8 cellular contexts compared by ENCODE assay signal in the genomic region with DNA sequence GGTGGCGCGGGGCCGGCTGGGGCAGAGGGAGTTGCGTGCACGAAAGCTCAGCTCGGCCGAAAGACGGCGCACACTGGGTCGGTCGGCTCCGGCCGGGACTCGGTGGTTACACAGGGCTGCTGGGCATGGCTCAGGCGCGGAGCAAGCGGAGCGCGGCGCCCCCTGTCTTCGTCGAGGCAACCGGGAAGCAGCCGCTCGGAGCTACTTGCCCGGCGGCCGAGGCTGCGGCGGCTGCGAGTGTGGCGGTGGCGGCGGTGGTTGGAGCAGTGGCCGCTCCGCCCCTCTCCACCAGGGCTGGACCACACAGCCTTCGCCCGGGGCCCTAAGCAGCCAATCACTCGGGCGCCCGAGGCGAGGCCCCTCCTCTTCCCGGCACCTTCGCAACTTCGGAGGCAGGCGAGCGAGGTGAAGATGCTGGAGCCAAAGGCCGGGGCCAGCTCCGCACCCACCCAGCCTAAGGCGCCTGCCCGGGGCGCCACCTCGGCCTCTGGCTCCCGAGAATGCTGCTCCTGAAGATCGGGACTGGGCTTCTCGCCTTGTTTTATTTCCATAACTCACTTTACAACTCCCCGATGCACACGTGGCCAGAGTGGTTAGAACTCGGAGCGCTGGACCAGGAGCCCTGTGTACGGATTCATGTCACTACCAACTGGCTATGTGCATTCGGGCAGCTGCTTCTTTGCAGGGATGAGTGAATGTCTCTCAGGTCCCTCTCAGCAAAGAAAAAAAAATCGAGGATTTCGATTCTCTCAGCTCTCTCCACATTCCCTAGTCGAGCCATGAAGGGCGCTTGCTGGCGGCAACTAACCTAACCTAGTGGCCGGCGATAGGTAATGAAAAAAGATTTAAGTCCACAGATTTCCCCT. TPM values are rescaled to one million over a fixed set of nuclear protein-coding genes. Genes with fewer than 3 reads are reported as not detected.
DNase-seq lines count a peak whose midpoint lies in the region; ATAC-seq and TF ChIP-seq lines count a peak whose summit lies in the region.

A gene (minus strand): TSS at position 241 of the 866 bp plus-strand sequence. CDS start 241 bp downstream, outside the sequence.

- no peak within 1 kb of the TSS for H3K27ac Mint-ChIP-seq in CD4-positive, CD25-positive, alpha-beta regulatory T cell

- 8% methylated on average over 17 of the region's 69 CpGs for WGBS in right lobe of liver (ENCODE audit: insufficient coverage, low coverage, low lambda C conversion rate, missing lambda C conversion rate)

- no peak for TF ChIP-seq POLR2A in right lobe of liver (IDR thresholded peaks at IDR 0.05)

- H3K27me3 Mint-ChIP-seq in CD4-positive, CD25-positive, alpha-beta regulatory T cell: peaks cover 57% of the 10 kb centered on the region

- no peaks in the 10 kb centered on the region for H3K9me3 ChIP-seq in CD4-positive, CD25-positive, alpha-beta regulatory T cell (ENCODE audit: control insufficient read depth in 2 of 2, low read length in 2 of 2)
- H3K9me3 ChIP-seq in right lobe of liver: no peaks in the 10 kb centered on the region

- ATAC-seq in CD4-positive, CD25-positive, alpha-beta regulatory T cell (ENCODE audit: low read depth in 2 of 2): peak; percentile 42 to 55
- peak; percentile 78 for ATAC-seq in HG03432 (IDR thresholded peaks at IDR 0.05; ENCODE audit: unreplicated experiment)
- peak; percentile 91 to 96 (median 94) for ATAC-seq in right lobe of liver

- H3K4me1 Mint-ChIP-seq in CD4-positive, CD25-positive, alpha-beta regulatory T cell: peaks cover 9 to 25% (median 15%) of the 10 kb centered on the region in 4 donors

- TF ChIP-seq CTCF in dorsolateral prefrontal cortex (IDR thresholded peaks at IDR 0.05 in 54 of 56, conservative IDR thresholded peaks at IDR 0.05 in 2 of 56; ENCODE audit: low read depth in 1 of 56, partially characterized antibody in 56 of 56) (peak; percentile 65 to 96 (median 86)), right lobe of liver (IDR thresholded peaks at IDR 0.05) (peak; percentile 55 to 69 (median 62))

- H3K27ac ChIP-seq in CD4-positive, CD25-positive, alpha-beta regulatory T cell (ENCODE audit: insufficient read depth, low read length, poor library complexity, severe bottlenecking): no peak within 1 kb of the TSS
- peak within 1 kb of the TSS in 26 of 59 donors; percentile 11 to 81 (median 48) for H3K27ac ChIP-seq in dorsolateral prefrontal cortex
- no peak within 1 kb of the TSS for H3K27ac ChIP-seq in right lobe of liver

- H3K4me1 ChIP-seq in CD4-positive, CD25-positive, alpha-beta regulatory T cell (ENCODE audit: control insufficient read depth, insufficient read depth, low read length, poor library complexity, severe bottlenecking): peaks cover 23% of the 10 kb centered on the region
- peaks cover 0 to 22% (median 4%) of the 10 kb centered on the region in 4 donors for H3K4me1 ChIP-seq in right lobe of liver

- H3K27me3 ChIP-seq in CD4-positive, CD25-positive, alpha-beta regulatory T cell (ENCODE audit: control insufficient read depth, insufficient read depth, low read length): peaks cover 22% of the 10 kb centered on the region
- H3K27me3 ChIP-seq in dorsolateral prefrontal cortex: no peaks in the 10 kb centered on the region
- H3K27me3 ChIP-seq in right lobe of liver: no peaks in the 10 kb centered on the region

- DNase-seq in CD4-positive, CD25-positive, alpha-beta regulatory T cell: peak; percentile 25 to 76 (median 34)
- DNase-seq in GM19240 (ENCODE audit: insufficient read length, low spot score) (peak; percentile 51), NCI-H510A treated with DMSO at 0.1 percent for 48 hours (lab: John Stamatoyannopoulos, UW) (peak; percentile 86), dorsolateral prefrontal cortex (peak; percentile 81 to 93 (median 88)), right lobe of liver (peak; percentile 81 to 87 (median 87))
- peak; percentile 74 for DNase-seq in activated CD4-positive, alpha-beta T cell treated with anti-CD3 and anti-CD28 coated beads for 48 hours
- peak; percentile 51 for DNase-seq in stimulated activated CD4-positive, alpha-beta T cell treated with anti-CD3 and anti-CD28 coated beads, Interleukin-4, amount 100 ng/mL, for 24 hours

- H3K4me3 Mint-ChIP-seq in CD4-positive, CD25-positive, alpha-beta regulatory T cell: peak within 1 kb of the TSS; percentile 82 to 85 (median 84)

- H3K9me3 Mint-ChIP-seq in CD4-positive, CD25-positive, alpha-beta regulatory T cell: peaks cover 0 to 6% (median 0%) of the 10 kb centered on the region in 7 donors

- H3K4me3 ChIP-seq in CD4-positive, CD25-positive, alpha-beta regulatory T cell (ENCODE audit: low read depth, low read length): peak within 1 kb of the TSS; percentile 40
- H3K4me3 ChIP-seq in dorsolateral prefrontal cortex: peak within 1 kb of the TSS; percentile 39 to 83 (median 68)
- peak within 1 kb of the TSS; percentile 30 to 48 (median 40) for H3K4me3 ChIP-seq in right lobe of liver

- intact Hi-C loops in dorsolateral prefrontal cortex (cut with DNase I) (loop anchor here (1.0 to 10.0 kb wide), 8 partner anchors 43 to 177 kb away; a partner anchor contains a TSS), right lobe of liver (cut with DNase I) (loop anchor here in 1 of 2 donors (5.0 kb wide), 1 partner anchor 117 kb away; no protein-coding TSS in a partner anchor)

- H3K36me3 ChIP-seq in CD4-positive, CD25-positive, alpha-beta regulatory T cell (ENCODE audit: control insufficient read depth, insufficient read depth, low read length): no peaks in the 10 kb centered on the region
- H3K36me3 ChIP-seq in right lobe of liver: no peaks in the 10 kb centered on the region

- H3K36me3 Mint-ChIP-seq in CD4-positive, CD25-positive, alpha-beta regulatory T cell: no peaks in the 10 kb centered on the region

RNA-seq across cellular contexts. Expression of the gene that starts here (rescaled TPM):
- total RNA-seq in CD4-positive, CD25-positive, alpha-beta regulatory T cell: not detected
- not detected for polyA plus RNA-seq in CD4-positive, CD25-positive, alpha-beta regulatory T cell
- total RNA-seq in dorsolateral prefrontal cortex (10 to 100 TPM in 1 of 120 experiments, 1 to 10 TPM in 119; 1.8 to 14.6 (median 4.2) TPM), right lobe of liver (under 1 TPM in 2 of 6 experiments, not detected in 4; 0.11 to 0.14 TPM)

Comparison
In these comparisons a context has a peak if more than half of its experiments do, and no peak if none do; other contexts are left out.
1. Peak in DNase-seq, ATAC-seq and H3K4me3 ChIP-seq in CD4-positive, CD25-positive, alpha-beta regulatory T cell; RNA of the gene not detected or under 1 TPM.
2. Peak in DNase-seq, ATAC-seq and H3K4me3 ChIP-seq in right lobe of liver; RNA of the gene not detected or under 1 TPM.
3. DNase-seq: peak in every context shown above with its lines; median percentile 88 in dorsolateral prefrontal cortex; 87 in right lobe of liver; 86 in NCI-H510A treated with DMSO at 0.1 percent for 48 hours; 74 in activated CD4-positive, alpha-beta T cell treated with anti-CD3 and anti-CD28 coated beads for 48 hours; 51 in GM19240; 51 in stimulated activated CD4-positive, alpha-beta T cell treated with anti-CD3 and anti-CD28 coated beads, Interleukin-4, amount 100 ng/mL, for 24 hours; 34 in CD4-positive, CD25-positive, alpha-beta regulatory T cell.